8 cellular contexts compared by ENCODE assay signal in the genomic region with DNA sequence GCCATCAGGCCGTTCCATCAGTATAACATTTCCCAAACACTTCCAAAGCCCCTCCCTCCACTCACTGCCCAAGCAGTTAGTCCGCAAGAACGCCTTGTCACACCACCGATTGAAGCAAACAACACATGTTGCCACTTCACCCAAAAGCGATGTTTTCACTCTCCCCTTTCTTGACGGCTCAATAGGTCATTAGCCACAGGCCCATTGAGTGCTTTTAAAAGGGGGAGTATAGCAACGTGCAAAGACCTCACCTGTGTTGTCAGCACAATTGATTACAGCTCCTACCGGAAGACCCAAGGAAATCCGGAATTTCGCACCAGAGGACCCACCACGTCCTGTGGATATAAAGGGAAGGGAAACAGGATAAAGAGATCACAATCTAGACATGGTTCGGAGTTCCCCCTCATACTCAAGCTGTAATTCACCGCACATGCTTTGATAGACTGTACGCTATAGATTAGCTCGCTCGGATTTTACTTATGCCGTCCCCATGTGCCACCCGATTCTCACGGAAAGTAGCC. TPM values are rescaled to one million over a fixed set of nuclear protein-coding genes. Genes with fewer than 3 reads are reported as not detected.
DNase-seq lines count a peak whose midpoint lies in the region; ATAC-seq and TF ChIP-seq lines count a peak whose summit lies in the region.

No MANE protein-coding gene starts in this region.

- POLR2A ChIA-PET in A673 (lab: Charles Lee; ENCODE audit: low non-redundant PET): interaction anchor here (1.3 kb wide), 1 partner anchor 16 kb away, joined by 3 read pairs; a partner anchor contains a TSS

- peak overlapping the region; percentile 89 for H3K27ac ChIP-seq in A673 (ENCODE audit: low read depth, low read length, poor library complexity, severe bottlenecking)

- H3K36me3 ChIP-seq in A673 (ENCODE audit: insufficient read depth, low read length, poor library complexity, severe bottlenecking) (peaks cover 52% of the 10 kb centered on the region), iPS-15b (ENCODE audit: control insufficient read depth, insufficient read depth, low read length) (peaks cover 45% of the 10 kb centered on the region)

- intact Hi-C loops in A673 (cut with micrococcal nuclease; ENCODE audit: unreplicated experiment): no loop called here

- H3K4me3 ChIP-seq in A673 (ENCODE audit: low read depth, low read length, poor library complexity, severe bottlenecking): peak overlapping the region; percentile 64
- peak overlapping the region; percentile 100 for H3K4me3 ChIP-seq in iPS-15b (ENCODE audit: low read depth, low read length)

- H3K27me3 ChIP-seq in A673 (replicated peaks; ENCODE audit: insufficient read depth, low read depth, low read length, poor library complexity): no peaks in the 10 kb centered on the region
- H3K27me3 ChIP-seq in iPS-15b (ENCODE audit: control insufficient read depth, insufficient read depth, low read length): no peaks in the 10 kb centered on the region

- H3K9me3 ChIP-seq in A673 (ENCODE audit: low read depth, low read length, poor library complexity, severe bottlenecking) (no peaks in the 10 kb centered on the region), iPS-15b (ENCODE audit: control insufficient read depth, insufficient read depth, low read length) (no peaks in the 10 kb centered on the region)

- peak overlapping the region; percentile 100 for H3K4me3 Mint-ChIP-seq in activated naive CD8-positive, alpha-beta T cell treated with anti-CD3 and anti-CD28 coated beads, Interleukin-2, amount 50 U/mL, for 24 hours
- peak overlapping the region; percentile 100 for H3K4me3 Mint-ChIP-seq in stimulated activated naive B cell treated with anti-CD40 and anti-IgM and Interleukin-4, amounts not matched to agents 10 μg/mL and 1 μg/mL and 100 μg/mL, for 72 hours

- no peak for TF ChIP-seq POLR2A in GM18505 (IDR thresholded peaks at IDR 0.05; ENCODE audit: borderline replicate concordance, extremely low read depth, insufficient read depth, insufficient read length)

- H3K4me1 ChIP-seq in A673 (ENCODE audit: insufficient read depth, low read length, poor library complexity, severe bottlenecking): no peaks in the 10 kb centered on the region
- H3K4me1 ChIP-seq in iPS-15b (ENCODE audit: control insufficient read depth, insufficient read depth, low read length): no peaks in the 10 kb centered on the region

- peak overlapping the region; percentile 100 for H3K9ac ChIP-seq in iPS-15b (ENCODE audit: low read depth, low read length)

- DNase-seq in A673 (ENCODE audit: low spot score): no peak
- peak; percentile 16 for DNase-seq in activated naive CD8-positive, alpha-beta T cell treated with anti-CD3 and anti-CD28 coated beads, Interleukin-2, amount 50 U/mL, for 24 hours
- DNase-seq in stimulated activated naive B cell treated with anti-CD40 and anti-IgM and Interleukin-4, amounts not matched to agents 10 μg/mL and 1 μg/mL and 100 μg/mL, for 72 hours: no peak
- no peak for DNase-seq in NCI-H2196 treated with DMSO at 0.1 percent for 48 hours (lab: John Stamatoyannopoulos, UW; ENCODE audit: unreplicated experiment)

- CTCF ChIA-PET in A673 (lab: Charles Lee): no interaction called here

- H3K27ac Mint-ChIP-seq in activated naive CD8-positive, alpha-beta T cell treated with anti-CD3 and anti-CD28 coated beads, Interleukin-2, amount 50 U/mL, for 24 hours: peak overlapping the region; percentile 100
- peak overlapping the region; percentile 100 for H3K27ac Mint-ChIP-seq in stimulated activated naive B cell treated with anti-CD40 and anti-IgM and Interleukin-4, amounts not matched to agents 10 μg/mL and 1 μg/mL and 100 μg/mL, for 72 hours

- H3K9me3 Mint-ChIP-seq in activated naive CD8-positive, alpha-beta T cell treated with anti-CD3 and anti-CD28 coated beads, Interleukin-2, amount 50 U/mL, for 24 hours: no peaks in the 10 kb centered on the region
- no peaks in the 10 kb centered on the region for H3K9me3 Mint-ChIP-seq in stimulated activated naive B cell treated with anti-CD40 and anti-IgM and Interleukin-4, amounts not matched to agents 10 μg/mL and 1 μg/mL and 100 μg/mL, for 72 hours

- BruUV-seq in A673 (replicated peaks; lab: Mats Ljungman, UMichigan): no TSS peak

- H3K4me1 Mint-ChIP-seq in activated naive CD8-positive, alpha-beta T cell treated with anti-CD3 and anti-CD28 coated beads, Interleukin-2, amount 50 U/mL, for 24 hours: peaks cover 49% of the 10 kb centered on the region
- H3K4me1 Mint-ChIP-seq in stimulated activated naive B cell treated with anti-CD40 and anti-IgM and Interleukin-4, amounts not matched to agents 10 μg/mL and 1 μg/mL and 100 μg/mL, for 72 hours: peaks cover 33 to 51% of the 10 kb centered on the region in 2 donors

- H3K36me3 Mint-ChIP-seq in activated naive CD8-positive, alpha-beta T cell treated with anti-CD3 and anti-CD28 coated beads, Interleukin-2, amount 50 U/mL, for 24 hours (ENCODE audit: low read depth): peaks cover 58% of the 10 kb centered on the region
- peaks cover 45 to 56% of the 10 kb centered on the region in 2 donors for H3K36me3 Mint-ChIP-seq in stimulated activated naive B cell treated with anti-CD40 and anti-IgM and Interleukin-4, amounts not matched to agents 10 μg/mL and 1 μg/mL and 100 μg/mL, for 72 hours

- H3K27me3 Mint-ChIP-seq in activated naive CD8-positive, alpha-beta T cell treated with anti-CD3 and anti-CD28 coated beads, Interleukin-2, amount 50 U/mL, for 24 hours: peaks cover 3% of the 10 kb centered on the region
- H3K27me3 Mint-ChIP-seq in stimulated activated naive B cell treated with anti-CD40 and anti-IgM and Interleukin-4, amounts not matched to agents 10 μg/mL and 1 μg/mL and 100 μg/mL, for 72 hours: no peaks in the 10 kb centered on the region

- ATAC-seq in HG03196 (IDR thresholded peaks at IDR 0.05; ENCODE audit: unreplicated experiment): peak; percentile 3
- no peak for ATAC-seq in activated naive CD8-positive, alpha-beta T cell treated with anti-CD3 and anti-CD28 coated beads, Interleukin-2, amount 50 U/mL, for 24 hours
- peak; percentile 17 to 22 for ATAC-seq in stimulated activated naive B cell treated with anti-CD40 and anti-IgM and Interleukin-4, amounts not matched to agents 10 μg/mL and 1 μg/mL and 100 μg/mL, for 72 hours (replicated peaks)
- no peak for ATAC-seq in GM18505 (IDR thresholded peaks at IDR 0.05; ENCODE audit: unreplicated experiment)
- ATAC-seq in HG03457 (IDR thresholded peaks at IDR 0.05; ENCODE audit: unreplicated experiment): no peak

- no peak for TF ChIP-seq CTCF in A673 (conservative IDR thresholded peaks at IDR 0.05; ENCODE audit: low read depth, low read length)

RNA-seq across cellular contexts. Expression of a gene that starts 0.7 kb away (rescaled TPM):
- 764 and 879 TPM in 2 replicates for total RNA-seq in A673 (2021)

RNA-seq across cellular contexts. Expression of a gene that starts 17.0 kb away (rescaled TPM):
- 76.9 and 78.3 TPM in 2 replicates for total RNA-seq in A673 (2021)

RNA-seq across cellular contexts. Expression of a gene that starts 27.7 kb away (rescaled TPM):
- total RNA-seq in A673 (2021): 13.5 and 14.1 TPM in 2 replicates

RNA-seq across cellular contexts. Expression of a gene that starts 53.5 kb away (rescaled TPM):
- 28.0 and 35.7 TPM in 2 replicates for total RNA-seq in A673 (2021)

Comparison
In these comparisons a context has a peak if more than half of its experiments do, and no peak if none do; other contexts are left out.
1. ATAC-seq: peak in HG03196 (single experiment) and stimulated activated naive B cell treated with anti-CD40 and anti-IgM and Interleukin-4, amounts not matched to agents 10 μg/mL and 1 μg/mL and 100 μg/mL, for 72 hours (2 of 2); none in activated naive CD8-positive, alpha-beta T cell treated with anti-CD3 and anti-CD28 coated beads, Interleukin-2, amount 50 U/mL, for 24 hours (single experiment), GM18505 (single experiment) and HG03457 (single experiment).